In genomic region chr2:148263890-148264289, GRCh38 we compare ENCODE assay signal across 11 cellular contexts.
"Had no signal": no experiment of that assay in that cellular context is flagged by ENCODE, and none has a peak within 500 bp of the region (broad histone marks: within the 10 kb centered on the region; RNA-seq: fewer than 3 reads in every experiment).

No MANE protein-coding gene starts in this region.

- H3K36me3 ChIP-seq: HAP-1 had no signal

- H3K4me2 ChIP-seq: GM23338 had no signal

- ATAC-seq: GM23338, HCT116 had no signal

- FAIRE-seq: H1, H54 had no signal

- H3K4me3 Mint-ChIP-seq: GM23338, H9, HFFc6 had no signal

- H3K9ac ChIP-seq: GM23248 had no signal

- DNase-seq: GM23248, GOT3, H7, H9, HCEC 1CT, HFFc6 had no signal

- H3K27ac Mint-ChIP-seq: GM23338, H9, HFFc6 had no signal

- H2AFZ ChIP-seq: GM23248, GM23338 had no signal

- H3K4me3 ChIP-seq: GM23248, GM23338, HAP-1 had no signal

- H3K27ac ChIP-seq: GM23248 had no signal
